In the genomic region with DNA sequence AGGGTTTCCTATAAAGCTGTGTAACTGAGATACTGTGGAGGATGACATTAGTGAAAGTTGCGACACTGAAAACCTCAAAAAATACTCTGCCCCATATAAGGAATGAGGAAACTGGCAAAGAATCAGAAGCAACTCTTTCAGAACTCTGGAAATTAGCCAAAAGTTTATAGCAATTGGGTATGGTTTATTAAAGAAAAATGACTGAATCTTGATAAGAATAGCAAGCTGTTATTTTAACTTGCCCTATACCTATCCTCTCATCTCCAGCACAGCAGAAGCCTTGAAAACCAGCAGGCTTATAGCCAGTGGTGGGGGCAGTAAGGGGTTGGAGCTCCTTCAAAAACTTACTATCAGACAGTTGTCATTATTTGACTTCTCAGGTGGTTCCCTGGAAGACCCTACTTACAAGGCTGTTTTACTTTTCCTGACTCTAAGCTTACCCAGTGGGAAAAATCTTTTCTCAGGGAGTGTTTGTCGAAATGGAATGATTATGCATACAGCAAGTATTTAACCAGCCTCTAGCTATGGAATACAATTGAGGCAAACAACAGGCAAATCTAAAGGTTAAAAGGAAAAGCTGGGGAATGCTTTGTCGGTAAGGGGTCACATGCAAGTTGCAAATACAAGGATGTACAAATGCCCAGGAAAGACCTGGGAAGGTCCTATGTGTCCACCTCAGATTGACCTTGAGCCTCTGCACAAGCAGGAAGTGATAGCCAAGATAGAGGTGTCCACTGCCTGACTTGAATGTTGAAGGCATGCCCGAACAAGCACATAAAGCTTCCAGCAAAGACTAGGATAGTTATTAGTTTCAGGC, we compare ENCODE assay signal across 1 cellular context.
TF ChIP-seq lines count a peak whose summit lies in the region.

No MANE protein-coding gene starts in this region.

TF ChIP-seq in HEK293T, 16 proteins besides CTCF, POLR2A, EP300 and RAD21:
- TF ChIP-seq, protein P1, sequence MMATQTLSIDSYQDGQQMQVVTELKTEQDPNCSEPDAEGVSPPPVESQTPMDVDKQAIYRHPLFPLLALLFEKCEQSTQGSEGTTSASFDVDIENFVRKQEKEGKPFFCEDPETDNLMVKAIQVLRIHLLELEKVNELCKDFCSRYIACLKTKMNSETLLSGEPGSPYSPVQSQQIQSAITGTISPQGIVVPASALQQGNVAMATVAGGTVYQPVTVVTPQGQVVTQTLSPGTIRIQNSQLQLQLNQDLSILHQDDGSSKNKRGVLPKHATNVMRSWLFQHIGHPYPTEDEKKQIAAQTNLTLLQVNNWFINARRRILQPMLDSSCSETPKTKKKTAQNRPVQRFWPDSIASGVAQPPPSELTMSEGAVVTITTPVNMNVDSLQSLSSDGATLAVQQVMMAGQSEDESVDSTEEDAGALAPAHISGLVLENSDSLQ (IDR thresholded peaks at IDR 0.05) = no peak
- no peak for TF ChIP-seq ZNF384 (IDR thresholded peaks at IDR 0.05)
- no peak for TF ChIP-seq FOXK2 (IDR thresholded peaks at IDR 0.05)
- TF ChIP-seq SP1 (IDR thresholded peaks at IDR 0.05) = no peak
- no peak for TF ChIP-seq SUZ12 (IDR thresholded peaks at IDR 0.05)
- no peak for TF ChIP-seq ARNT (IDR thresholded peaks at IDR 0.05)
- TF ChIP-seq LEF1 (IDR thresholded peaks at IDR 0.05; ENCODE audit: borderline replicate concordance) = no peak
- TF ChIP-seq TARDBP (IDR thresholded peaks at IDR 0.05) = no peak
TF ChIP-seq in HEK293T: peak in this region for 0.
